ENCODE assay signal across 17 cellular contexts in the genomic region with DNA sequence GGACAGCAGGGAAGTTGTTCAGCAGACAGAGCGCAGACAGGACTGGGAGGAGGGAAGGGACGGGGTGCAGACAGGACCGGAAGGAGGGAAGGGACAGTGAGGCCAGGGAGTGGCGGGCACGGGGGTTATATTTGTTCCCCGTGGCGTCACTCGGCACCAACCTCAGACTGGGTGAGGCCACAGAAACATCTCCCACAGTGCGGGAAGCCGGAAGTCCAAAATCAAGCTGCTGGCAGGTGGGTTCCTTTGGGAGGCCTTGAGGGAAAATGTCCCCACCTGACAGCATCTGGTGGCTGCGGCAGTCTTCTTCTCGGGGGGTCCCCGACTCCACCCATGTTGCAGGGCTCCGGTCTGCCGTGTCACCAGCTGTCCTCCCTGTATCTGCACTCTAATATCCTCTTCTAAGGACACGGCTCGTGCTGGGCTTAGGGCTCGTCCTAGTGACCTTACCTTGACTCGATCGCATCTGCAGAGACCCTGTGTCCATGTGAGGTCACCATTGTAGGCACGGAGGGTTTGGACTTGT.
DNase-seq lines count a peak whose midpoint lies in the region; ATAC-seq, FAIRE-seq and TF ChIP-seq lines count a peak whose summit lies in the region.
"Had no signal": no experiment of that assay in that cellular context is flagged by ENCODE, and none has a peak within 500 bp of the region (broad histone marks: within the 10 kb centered on the region; RNA-seq: fewer than 3 reads in every experiment).

No MANE protein-coding gene starts in this region.

- H3K9me3 ChIP-seq in HepG2 (ENCODE audit: low read length) = no peaks in the 10 kb centered on the region
- no peaks in the 10 kb centered on the region for H3K9me3 ChIP-seq in right lobe of liver
- H3K9me3 ChIP-seq in mesodermal cell (ENCODE audit: control insufficient read depth, low read length) = no peaks in the 10 kb centered on the region
- H3K9me3 ChIP-seq: esophagus muscularis mucosa, heart right ventricle had no signal

- TF ChIP-seq POLR2A in HepG2 (IDR thresholded peaks at IDR 0.05; ENCODE audit: insufficient read depth in 1 of 2, low read depth in 2 of 2, low read length in 2 of 2) = no peak; a peak in 2 of 4 replicates
- no peak for TF ChIP-seq POLR2A in right lobe of liver (IDR thresholded peaks at IDR 0.05)

- 94% methylated on average over 21 of the region's 21 CpGs for WGBS in HepG2 (ENCODE audit: low lambda C conversion rate)
- WGBS in right lobe of liver (ENCODE audit: insufficient coverage, low coverage, low lambda C conversion rate, missing lambda C conversion rate) = 56% methylated on average over 3 of the region's 21 CpGs
- WGBS in mesodermal cell (ENCODE audit: insufficient coverage in 2 of 2), 2 experiments = 89 to 93% methylated on average over 14 to 20 of the region's 21 CpGs

- no peak overlapping the region for H3K4me3 ChIP-seq in HepG2 (replicated peaks in 1 of 3; ENCODE audit: insufficient read depth in 1 of 3, low read depth in 2 of 3, low read length in 3 of 3)
- no peak overlapping the region for H3K4me3 ChIP-seq in right lobe of liver
- no peak overlapping the region for H3K4me3 ChIP-seq in mesodermal cell (ENCODE audit: extremely low read depth, insufficient read depth, low read length, poor library complexity, severe bottlenecking)
- H3K4me3 ChIP-seq: esophagus muscularis mucosa, heart right ventricle had no signal

- H3K27ac ChIP-seq in HepG2 (ENCODE audit: extremely low read length, insufficient read depth, low read length) = no peak overlapping the region
- H3K27ac ChIP-seq in right lobe of liver = no peak overlapping the region
- peak overlapping the region; percentile 53 for H3K27ac ChIP-seq in mesodermal cell (ENCODE audit: low read depth, low read length, severe bottlenecking)
- H3K27ac ChIP-seq: esophagus muscularis mucosa, heart right ventricle had no signal

- H3K27ac Mint-ChIP-seq in brain (peak overlapping the region; percentile 19 to 83 (median 69)), type B pancreatic cell (peak overlapping the region; percentile 74), Calu3 (ENCODE audit: unreplicated experiment) (no peak overlapping the region)

- in situ Hi-C loops in HepG2 (cut with HindIII; ENCODE audit: extremely low pct_ligation_motif_present, low pct_unique_long_range_greater_than_20kb) = loop anchor here (10.0 to 25.0 kb wide), 2 partner anchors 211 to 582 kb away; no protein-coding TSS in a partner anchor

- TF ChIP-seq EP300 in HepG2 (IDR thresholded peaks at IDR 0.05; ENCODE audit: low read depth in 2 of 2, low read length in 2 of 2) (no peak), HepG2 (CRISPR knock-in tag; IDR thresholded peaks at IDR 0.05; ENCODE audit: borderline replicate concordance) (no peak)

- no peak overlapping the region for H3K4me2 ChIP-seq in HepG2 (ENCODE audit: low read depth, low read length)

- H3K27me3 Mint-ChIP-seq in brain (no peaks in the 10 kb centered on the region), type B pancreatic cell (no peaks in the 10 kb centered on the region), Calu3 (ENCODE audit: unreplicated experiment) (no peaks in the 10 kb centered on the region)

- DNase-seq in HepG2 (ENCODE audit: low spot score) (no peak), right lobe of liver (no peak), type B pancreatic cell (ENCODE audit: extremely low spot score, unreplicated experiment) (no peak), Calu3 (no peak)
- no peak for DNase-seq in activated CD4-positive, alpha-beta T cell treated with anti-CD3 and anti-CD28 coated beads for 48 hours
- DNase-seq: activated CD4-positive, CD25-positive, alpha-beta regulatory T cell; activated gamma-delta T cell; dermis blood vessel endothelial cell; heart right ventricle; NCI-H2227 treated with DMSO at 0.1 percent for 48 hours; stimulated activated CD4-positive, alpha-beta T cell treated with anti-CD3 and anti-CD28 coated beads, Interleukin-1b, Interleukin-23, amount 100 ng/mL, for 48 hours had no signal

- POLR2A ChIA-PET in HepG2 (lab: Yijun Ruan, JAX) = no interaction called here

- CTCF ChIA-PET in HepG2 (lab: Yijun Ruan, JAX; ENCODE audit: low intra/inter-chr PET ratio, low total read pairs) (no interaction called here), Calu3 (lab: Charles Lee) (no interaction called here)

- no peaks in the 10 kb centered on the region for H3K27me3 ChIP-seq in HepG2 (ENCODE audit: control insufficient read depth in 1 of 2, insufficient read depth in 2 of 2, low read length in 2 of 2)
- H3K27me3 ChIP-seq in right lobe of liver = no peaks in the 10 kb centered on the region
- H3K27me3 ChIP-seq: esophagus muscularis mucosa, heart right ventricle had no signal

- H3K9me3 Mint-ChIP-seq in brain (no peaks in the 10 kb centered on the region), type B pancreatic cell (no peaks in the 10 kb centered on the region), Calu3 (ENCODE audit: low read depth, unreplicated experiment) (no peaks in the 10 kb centered on the region)

- peaks cover 54% of the 10 kb centered on the region for H3K36me3 Mint-ChIP-seq in brain
- H3K36me3 Mint-ChIP-seq in type B pancreatic cell = peaks cover 18% of the 10 kb centered on the region
- H3K36me3 Mint-ChIP-seq in Calu3 (ENCODE audit: insufficient read depth, unreplicated experiment) = peaks cover 22% of the 10 kb centered on the region

- H3K4me3 Mint-ChIP-seq in brain (no peak overlapping the region), type B pancreatic cell (no peak overlapping the region), Calu3 (ENCODE audit: low read depth, unreplicated experiment) (no peak overlapping the region)

- ATAC-seq in HepG2 (no peak), right lobe of liver (no peak), HG02798 (IDR thresholded peaks at IDR 0.05; ENCODE audit: poor library complexity, unreplicated experiment) (no peak)
- ATAC-seq: heart right ventricle, right cardiac atrium had no signal

- intact Hi-C loops in HepG2 (cut with micrococcal nuclease; ENCODE audit: unreplicated experiment) = no loop called here
- intact Hi-C loops in right lobe of liver (cut with DNase I) = loop anchor here (10.0 kb wide), 2 partner anchors 211 to 409 kb away; no protein-coding TSS in a partner anchor
- intact Hi-C loops in Calu3 (cut with micrococcal nuclease; ENCODE audit: unreplicated experiment) = no loop called here

- no peak for FAIRE-seq in HepG2 (lab: Jason Lieb, UNC)
- FAIRE-seq: HTR-8/SVneo had no signal

- TF ChIP-seq RAD21 in HepG2 (CRISPR knock-in tag; IDR thresholded peaks at IDR 0.05) = no peak

- TF ChIP-seq CTCF in HepG2 (CRISPR knock-in tag; IDR thresholded peaks at IDR 0.05) = no peak
- no peak for TF ChIP-seq CTCF in right lobe of liver (IDR thresholded peaks at IDR 0.05)
- TF ChIP-seq CTCF in brain (conservative IDR thresholded peaks at IDR 0.05) = no peak
- TF ChIP-seq CTCF in type B pancreatic cell (conservative IDR thresholded peaks at IDR 0.05) = no peak
- no peak for TF ChIP-seq CTCF in Calu3 (IDR thresholded peaks at IDR 0.05; ENCODE audit: unreplicated experiment)

- H2AFZ ChIP-seq in HepG2 (ENCODE audit: low read length) = no peak overlapping the region

- H3K36me3 ChIP-seq in HepG2 (replicated peaks in 1 of 2; ENCODE audit: control insufficient read depth in 1 of 2, insufficient read depth in 2 of 2, low read length in 2 of 2) = peaks cover 47 to 82% of the 10 kb centered on the region in 2 experiments
- H3K36me3 ChIP-seq in right lobe of liver = peaks cover 0 to 42% (median 20%) of the 10 kb centered on the region in 4 donors
- peaks cover 68% of the 10 kb centered on the region for H3K36me3 ChIP-seq in mesodermal cell (ENCODE audit: control insufficient read depth, insufficient read depth, low read length)

- H3K9ac ChIP-seq in HepG2 (ENCODE audit: insufficient read depth, low read depth, low read length) = no peak overlapping the region

- H3K4me1 ChIP-seq in HepG2 (ENCODE audit: insufficient read depth, low read length) = no peaks in the 10 kb centered on the region
- H3K4me1 ChIP-seq in right lobe of liver = no peaks in the 10 kb centered on the region
- peaks cover 11% of the 10 kb centered on the region for H3K4me1 ChIP-seq in mesodermal cell (ENCODE audit: control insufficient read depth, insufficient read depth, low read length, poor library complexity, severe bottlenecking)

- H3K4me1 Mint-ChIP-seq in brain (peaks cover 15% of the 10 kb centered on the region), type B pancreatic cell (ENCODE audit: unreplicated experiment) (peaks cover 14% of the 10 kb centered on the region), Calu3 (ENCODE audit: low read depth, unreplicated experiment) (no peaks in the 10 kb centered on the region)

- BruUV-seq in HepG2 (replicated peaks; lab: Mats Ljungman, UMichigan) = no TSS peak
- no TSS peak for BruUV-seq in Calu3 (replicated peaks; lab: Mats Ljungman, UMichigan)

- peaks cover 22% of the 10 kb centered on the region for H4K20me1 ChIP-seq in HepG2 (ENCODE audit: insufficient read depth, low read length)

- H3K79me2 ChIP-seq in HepG2 (ENCODE audit: insufficient read depth, low read length) = no peaks in the 10 kb centered on the region

TF ChIP-seq in HepG2, 621 proteins besides CTCF, POLR2A, EP300 and RAD21:
- no peak for TF ChIP-seq KDM1A (CRISPR knock-in tag; IDR thresholded peaks at IDR 0.05)
- 0 out of 2 replicates have a peak, but pooled peaks have one; percentile 35 for TF ChIP-seq PAF1 (CRISPR knock-in tag; IDR thresholded peaks at IDR 0.05)
- peak; percentile 78 for TF ChIP-seq AGO2 (optimal IDR thresholded peaks at IDR 0.05; ENCODE audit: low read depth, low read length)
- peak; percentile 13; the same call in 1 of the 2 replicates for TF ChIP-seq AKAP8 (CRISPR knock-in tag; IDR thresholded peaks at IDR 0.05)
- TF ChIP-seq POLR2AphosphoS5 (IDR thresholded peaks at IDR 0.05; ENCODE audit: low read depth, low read length) = 0 out of 2 replicates have a peak, but pooled peaks have one; percentile 13
TF ChIP-seq in HepG2: peak in this region for 4.

Comparison
In these comparisons a context has a peak if more than half of its experiments do, and no peak if none do; other contexts are left out.
1. intact Hi-C loops: an anchor here in right lobe of liver (10.0 kb wide); none called in HepG2 and Calu3.